ENCODE assay signal across 8 cellular contexts in the genomic region with DNA sequence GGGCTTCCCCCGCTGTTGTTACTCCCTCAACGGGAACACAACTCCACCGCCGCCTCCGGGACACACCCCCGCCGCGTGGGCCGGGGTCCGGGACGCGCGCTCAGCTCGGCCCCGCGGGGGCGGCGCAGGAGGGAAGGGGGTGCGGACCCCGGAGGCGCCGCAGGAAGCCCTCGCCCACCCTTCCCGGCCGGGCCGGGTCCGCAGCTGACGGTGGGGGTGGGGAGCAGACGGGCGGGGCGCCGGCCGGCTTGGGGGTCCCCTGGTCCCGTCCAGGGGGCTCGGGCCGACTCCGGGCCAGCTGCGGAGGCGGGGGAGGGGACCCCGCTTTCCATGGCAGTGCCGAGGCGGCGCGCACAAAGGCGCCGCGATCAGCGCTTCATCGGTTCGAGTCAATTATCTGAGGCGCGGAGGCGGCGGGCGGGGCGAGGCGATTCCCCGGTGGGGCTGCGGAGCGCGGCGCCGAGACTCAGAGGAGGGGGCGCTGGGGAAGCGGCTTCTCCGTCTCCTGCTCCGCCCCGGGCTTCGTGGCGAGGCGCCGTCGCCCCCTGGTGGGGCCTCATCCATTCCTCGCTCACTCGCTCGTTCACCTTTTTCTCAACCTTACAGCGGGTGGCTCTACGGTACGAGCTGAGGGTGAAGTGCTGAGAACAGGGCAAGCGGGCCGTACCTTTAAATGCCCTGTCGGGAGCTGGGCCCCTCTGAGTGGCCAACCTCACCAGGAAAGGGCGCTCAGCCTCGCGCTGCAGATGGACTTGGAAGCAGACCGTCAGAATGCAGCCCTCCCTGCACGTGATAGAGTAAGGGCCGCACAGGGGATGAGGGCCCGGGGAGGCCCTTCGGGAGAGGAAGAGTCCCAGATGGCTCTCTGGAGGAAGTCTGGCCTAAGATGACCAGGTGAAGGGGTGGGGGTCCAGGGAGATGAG. TPM values are rescaled to one million over a fixed set of nuclear protein-coding genes. Genes with fewer than 3 reads are reported as not detected.
DNase-seq lines count a peak whose midpoint lies in the region; ATAC-seq and TF ChIP-seq lines count a peak whose summit lies in the region.

No MANE protein-coding gene starts in this region.

- no peaks in the 10 kb centered on the region for H3F3A ChIP-seq in neural cell (ENCODE audit: insufficient read depth, low read length, poor library complexity, severe bottlenecking)

- peaks cover 0 to 89% (median 31%) of the 10 kb centered on the region in 4 donors for H3K27me3 ChIP-seq in esophagus muscularis mucosa
- no peaks in the 10 kb centered on the region for H3K27me3 ChIP-seq in neural cell (ENCODE audit: insufficient read depth, low read depth, low read length)
- no peaks in the 10 kb centered on the region for H3K27me3 ChIP-seq in testis

- H3K4me3 ChIP-seq in esophagus muscularis mucosa (peak overlapping the region; percentile 42 to 56 (median 44)), neural cell (ENCODE audit: low read length) (peak overlapping the region; percentile 66), testis (peak overlapping the region; percentile 51 to 54)

- H3K27ac ChIP-seq in esophagus muscularis mucosa (replicated peaks in 1 of 4) (no peak overlapping the region), neural cell (ENCODE audit: low read length) (no peak overlapping the region), testis (peak overlapping the region in 1 of 2 donors; percentile 53)

- H3K36me3 ChIP-seq in esophagus muscularis mucosa (no peaks in the 10 kb centered on the region), neural cell (ENCODE audit: insufficient read depth, low read length) (no peaks in the 10 kb centered on the region), testis (ENCODE audit: low read depth, missing control alignments) (no peaks in the 10 kb centered on the region)

- H3K79me2 ChIP-seq in neural cell (replicated peaks; ENCODE audit: insufficient read depth, low read length), result no peaks in the 10 kb centered on the region

- H3K4me2 ChIP-seq in neural cell (ENCODE audit: low read length), result no peak overlapping the region

- peak; percentile 25 to 57 (median 37) for TF ChIP-seq CTCF in esophagus muscularis mucosa (IDR thresholded peaks at IDR 0.05)
- peak; percentile 97 for TF ChIP-seq CTCF in neural cell (IDR thresholded peaks at IDR 0.05; ENCODE audit: poor library complexity, severe bottlenecking)
- TF ChIP-seq CTCF in testis (IDR thresholded peaks at IDR 0.05), result peak in 2 of 3 experiments; percentile 57 to 65

- TF ChIP-seq POLR2A in esophagus muscularis mucosa (IDR thresholded peaks at IDR 0.05; ENCODE audit: low read depth), result no peak
- no peak for TF ChIP-seq POLR2A in testis (IDR thresholded peaks at IDR 0.05)

- H3K9me2 ChIP-seq in neural cell (ENCODE audit: insufficient read depth, low read length), result no peaks in the 10 kb centered on the region

- ATAC-seq in HG03520 (IDR thresholded peaks at IDR 0.05; ENCODE audit: unreplicated experiment), result no peak

- WGBS in esophagus muscularis mucosa, result 3% methylated on average over 9 of the region's 90 CpGs
- WGBS in testis, 2 donors, result 1 to 5% methylated on average over 17 to 67 of the region's 90 CpGs

- peak overlapping the region; percentile 40 for H2AFZ ChIP-seq in neural cell (ENCODE audit: low read depth, low read length)

- DNase-seq in activated gamma-delta T cell treated with Interleukin-2 at 50 U/mL for 16 hours (peak; percentile 15), activated gamma-delta T cell (lab: John Stamatoyannopoulos, UW) (no peak), NCI-H510A (lab: John Stamatoyannopoulos, UW) (peak; percentile 29), esophagus muscularis mucosa (ENCODE audit: extremely low spot score) (no peak), testis (peak; percentile 63)
- peak; percentile 81 for DNase-seq in activated CD8-positive, alpha-beta memory T cell treated with anti-CD3 and anti-CD28 coated beads for 24 hours

- TF ChIP-seq RAD21 in neural cell (conservative IDR thresholded peaks at IDR 0.05), result peak; percentile 96

- no peaks in the 10 kb centered on the region for H4K20me1 ChIP-seq in neural cell (ENCODE audit: insufficient read depth)

- H3K4me1 ChIP-seq in esophagus muscularis mucosa, result peaks cover 9 to 12% (median 12%) of the 10 kb centered on the region in 4 donors
- peaks cover 8% of the 10 kb centered on the region for H3K4me1 ChIP-seq in testis

- no peaks in the 10 kb centered on the region for H3K9me3 ChIP-seq in esophagus muscularis mucosa
- no peaks in the 10 kb centered on the region for H3K9me3 ChIP-seq in neural cell (ENCODE audit: low read length)
- H3K9me3 ChIP-seq in testis, result no peaks in the 10 kb centered on the region

- intact Hi-C loops in esophagus muscularis mucosa (cut with DNase I), result no loop called here
- intact Hi-C loops in testis (cut with DNase I; ENCODE audit: low total_unique reads), result loop anchor here (10.0 kb wide), 1 partner anchor 163 kb away; no protein-coding TSS in a partner anchor

- peak overlapping the region; percentile 67 for H3K9ac ChIP-seq in neural cell (ENCODE audit: low read length)

- TF ChIP-seq EP300 in esophagus muscularis mucosa (IDR thresholded peaks at IDR 0.05), result no peak
- peak; percentile 50 for TF ChIP-seq EP300 in neural cell (conservative IDR thresholded peaks at IDR 0.05; ENCODE audit: poor library complexity, severe bottlenecking)

TF ChIP-seq in neural cell, 6 proteins besides CTCF, POLR2A, EP300 and RAD21:
- peak; percentile 62 for TF ChIP-seq MXI1 (conservative IDR thresholded peaks at IDR 0.05; ENCODE audit: poor library complexity, severe bottlenecking)
- peak; percentile 98 for TF ChIP-seq SMC3 (conservative IDR thresholded peaks at IDR 0.05; ENCODE audit: poor library complexity)
- no peak for TF ChIP-seq REST (IDR thresholded peaks at IDR 0.05; ENCODE audit: borderline replicate concordance)
- TF ChIP-seq POLR2AphosphoS5 (IDR thresholded peaks at IDR 0.05), result peak; percentile 70
- TF ChIP-seq EZH2 (IDR thresholded peaks at IDR 0.05; ENCODE audit: borderline replicate concordance, insufficient read depth, low read length, poor library complexity, severe bottlenecking), result no peak
- TF ChIP-seq TAF1 (IDR thresholded peaks at IDR 0.05; ENCODE audit: low read depth), result no peak
TF ChIP-seq in neural cell: peak in this region for 3.

RNA-seq across cellular contexts. Expression of gene SLC52A3, which starts 40.0 kb away (rescaled TPM):
- total RNA-seq in esophagus muscularis mucosa, result 1 to 10 TPM in 3 of 4 donors, not detected in 1; 1.5 to 2.2 (median 1.7) TPM
- not detected in 2 replicates for polyA plus RNA-seq in neural cell
- polyA minus RNA-seq in neural cell, result not detected in 2 replicates
- total RNA-seq in testis, result 100 to 1,000 TPM; 187 to 247 TPM
- 130 TPM for polyA plus RNA-seq in testis (ENCODE audit: insufficient read depth, low read depth, low replicate concordance)

RNA-seq across cellular contexts. Expression of gene SCRT2, which starts 52.7 kb away (rescaled TPM):
- total RNA-seq in esophagus muscularis mucosa (not detected), testis (under 1 TPM; 0.19 to 0.39 TPM)
- polyA plus RNA-seq in neural cell (2.5 and 3.8 TPM in 2 replicates), testis (ENCODE audit: insufficient read depth, low read depth, low replicate concordance) (0.13 TPM)
- polyA minus RNA-seq in neural cell, result 10.0 and 11.2 TPM in 2 replicates

Comparison
In these comparisons a context has a peak if more than half of its experiments do, and no peak if none do; other contexts are left out.
1. DNase-seq: peak in activated gamma-delta T cell treated with Interleukin-2 at 50 U/mL for 16 hours (single experiment), NCI-H510A (single experiment), activated CD8-positive, alpha-beta memory T cell treated with anti-CD3 and anti-CD28 coated beads for 24 hours (single experiment) and testis (single experiment); none in activated gamma-delta T cell (single experiment) and esophagus muscularis mucosa (single experiment).
2. CTCF ChIP-seq: peak in every context shown above with its lines; median percentile 97 in neural cell; 61 in testis; 37 in esophagus muscularis mucosa.
3. RNA of gene SLC52A3, which starts 40.0 kb away (total RNA-seq): 187 to 247 TPM in testis; 1.5 to 2.2 TPM in esophagus muscularis mucosa; every median in the first group is over 10 times any median in the second.
4. Peak in every context shown above with its lines, with median percentiles within 50 percentile points of each other: H3K4me3 ChIP-seq.